8 cellular contexts compared by ENCODE assay signal in genomic region chr1:16872152-16873075, GRCh38. TPM values are rescaled to one million over a fixed set of nuclear protein-coding genes. Genes with fewer than 3 reads are reported as not detected.
DNase-seq lines count a peak whose midpoint lies in the region; ATAC-seq, FAIRE-seq and TF ChIP-seq lines count a peak whose summit lies in the region.
"Not testable (repeated sequence)": the region's sequence is repeated elsewhere in the genome, so short reads cannot be mapped to it uniquely, and the experiment has no call there.

No MANE protein-coding gene starts in this region.

- H3K27me3 Mint-ChIP-seq in CD4-positive, CD25-positive, alpha-beta regulatory T cell, result peaks cover 62% of the 10 kb centered on the region
- H3K27me3 Mint-ChIP-seq in activated B cell treated with CpG ODN at 0.5 μM for 24 hours, result peaks cover 15% of the 10 kb centered on the region

- POLR2A ChIA-PET in activated B cell treated with CpG ODN at 0.5 μM for 24 hours (lab: Charles Lee), result not testable (repeated sequence)

- not testable (repeated sequence) for H3K9me3 Mint-ChIP-seq in CD4-positive, CD25-positive, alpha-beta regulatory T cell; activated B cell treated with CpG ODN at 0.5 μM for 24 hours

- H3K4me3 ChIP-seq in CD4-positive, CD25-positive, alpha-beta regulatory T cell (ENCODE audit: low read depth, low read length), result not testable (repeated sequence)
- H3K4me3 ChIP-seq in astrocyte of the spinal cord (ENCODE audit: low read depth, low read length) (peak overlapping the region; percentile 40), pancreas (peak overlapping the region in 2 of 4 donors; percentile 28 to 29)

- peak overlapping the region; percentile 22 to 89 (median 56) for H3K4me3 Mint-ChIP-seq in CD4-positive, CD25-positive, alpha-beta regulatory T cell
- H3K4me3 Mint-ChIP-seq in activated B cell treated with CpG ODN at 0.5 μM for 24 hours, result peak overlapping the region; percentile 79

- in situ Hi-C loops in astrocyte of the spinal cord (cut with HindIII; ENCODE audit: low sequenced_read_pairs), result not testable (repeated sequence)

- not testable (repeated sequence) for H3K27me3 ChIP-seq in CD4-positive, CD25-positive, alpha-beta regulatory T cell (ENCODE audit: control insufficient read depth, insufficient read depth, low read length); pancreas

- not testable (repeated sequence) for H3K4me1 Mint-ChIP-seq in CD4-positive, CD25-positive, alpha-beta regulatory T cell; activated B cell treated with CpG ODN at 0.5 μM for 24 hours

- TF ChIP-seq CTCF in activated B cell treated with CpG ODN at 0.5 μM for 24 hours (IDR thresholded peaks at IDR 0.05); astrocyte of the spinal cord (IDR thresholded peaks at IDR 0.05; ENCODE audit: low read depth, low read length); pancreas (IDR thresholded peaks at IDR 0.05): not testable (repeated sequence)

- not testable (repeated sequence) for FAIRE-seq in pancreas (lab: Jason Lieb, UNC)

- WGBS in pancreas, 2 donors, result 45 to 49% methylated on average over 54 to 59 of the region's 66 CpGs

- H3K27ac Mint-ChIP-seq in CD4-positive, CD25-positive, alpha-beta regulatory T cell, result peak overlapping the region in 1 of 3 donors; percentile 26
- not testable (repeated sequence) for H3K27ac Mint-ChIP-seq in activated B cell treated with CpG ODN at 0.5 μM for 24 hours

- H3K36me3 ChIP-seq in CD4-positive, CD25-positive, alpha-beta regulatory T cell (ENCODE audit: control insufficient read depth, insufficient read depth, low read length); pancreas: not testable (repeated sequence)

- H3K27ac ChIP-seq in CD4-positive, CD25-positive, alpha-beta regulatory T cell (ENCODE audit: insufficient read depth, low read length, poor library complexity, severe bottlenecking), result not testable (repeated sequence)
- H3K27ac ChIP-seq in pancreas, result peak overlapping the region in 1 of 4 donors; percentile 8

- peak; percentile 52 to 55 for ATAC-seq in CD4-positive, CD25-positive, alpha-beta regulatory T cell (ENCODE audit: low read depth in 2 of 2)
- ATAC-seq in activated B cell treated with CpG ODN at 0.5 μM for 24 hours (ENCODE audit: low read depth), result peak; percentile 56
- peak; percentile 67 to 85 (median 74) for ATAC-seq in pancreas

- H3K36me3 Mint-ChIP-seq in CD4-positive, CD25-positive, alpha-beta regulatory T cell; activated B cell treated with CpG ODN at 0.5 μM for 24 hours (ENCODE audit: low read depth): not testable (repeated sequence)

- H3K9me3 ChIP-seq in CD4-positive, CD25-positive, alpha-beta regulatory T cell (ENCODE audit: control insufficient read depth in 2 of 2, low read length in 2 of 2); pancreas: not testable (repeated sequence)

- CTCF ChIA-PET in activated B cell treated with CpG ODN at 0.5 μM for 24 hours (lab: Charles Lee), result not testable (repeated sequence)

- intact Hi-C loops in activated B cell treated with CpG ODN at 0.5 μM for 24 hours (cut with micrococcal nuclease); pancreas (cut with DNase I): not testable (repeated sequence)

- DNase-seq in CD4-positive, CD25-positive, alpha-beta regulatory T cell, result not testable (repeated sequence)
- peak; percentile 67 for DNase-seq in HPDE6-E6E7 (ENCODE audit: extremely low spot score)
- DNase-seq in activated B cell treated with CpG ODN at 0.5 μM for 24 hours, result peak; percentile 29
- peak; percentile 77 for DNase-seq in astrocyte of the spinal cord (ENCODE audit: low read depth, low spot score)
- DNase-seq in fibroblast of peridontal ligament (ENCODE audit: extremely low read depth), result peak; percentile 43
- peak; percentile 95 for DNase-seq in islet precursor cell
- peak; percentile 21 to 90 (median 62) for DNase-seq in pancreas
- DNase-seq in stimulated activated CD8-positive, alpha-beta memory T cell treated with anti-CD3 and anti-CD28 coated beads, Interleukin-7, amount 100 ng/mL, for 48 hours (ENCODE audit: extremely low read depth in 1 of 2, low read depth in 1 of 2), result peak; percentile 58 to 60

- H3K4me1 ChIP-seq in CD4-positive, CD25-positive, alpha-beta regulatory T cell (ENCODE audit: control insufficient read depth, insufficient read depth, low read length, poor library complexity, severe bottlenecking); pancreas: not testable (repeated sequence)

RNA-seq across cellular contexts. Expression of gene RNU1-2, which starts 23.4 kb away (rescaled TPM):
- 3,278 TPM for total RNA-seq in CD4-positive, CD25-positive, alpha-beta regulatory T cell
- 10 to 100 TPM in 1 of 4 donors, not detected in 3; 23.7 TPM for polyA plus RNA-seq in CD4-positive, CD25-positive, alpha-beta regulatory T cell
- total RNA-seq in activated B cell treated with CpG ODN at 0.5 μM for 24 hours, result 3,526 and 4,195 TPM in 2 replicates
- total RNA-seq in pancreas, result 1,000 to 10,000 TPM in 4 of 6 donors, 100 to 1,000 TPM in 2; 687 to 5,169 (median 2,340) TPM
- not detected for polyA plus RNA-seq in pancreas

RNA-seq across cellular contexts. Expression of gene CROCC, which starts 49.3 kb away (rescaled TPM):
- 46.1 TPM for total RNA-seq in CD4-positive, CD25-positive, alpha-beta regulatory T cell
- polyA plus RNA-seq in CD4-positive, CD25-positive, alpha-beta regulatory T cell, result 1 to 10 TPM; 3.9 to 5.2 (median 4.2) TPM
- 30.2 and 30.4 TPM in 2 replicates for total RNA-seq in activated B cell treated with CpG ODN at 0.5 μM for 24 hours
- total RNA-seq in pancreas, result 10 to 100 TPM in 5 of 6 donors, 1 to 10 TPM in 1; 8.1 to 18.3 (median 13.6) TPM
- polyA plus RNA-seq in pancreas, result 100 to 1,000 TPM in 1 of 2 donors, 10 to 100 TPM in 1; 52.6 to 101 TPM
